ENCODE assay signal across 18 cellular contexts in the genomic region with DNA sequence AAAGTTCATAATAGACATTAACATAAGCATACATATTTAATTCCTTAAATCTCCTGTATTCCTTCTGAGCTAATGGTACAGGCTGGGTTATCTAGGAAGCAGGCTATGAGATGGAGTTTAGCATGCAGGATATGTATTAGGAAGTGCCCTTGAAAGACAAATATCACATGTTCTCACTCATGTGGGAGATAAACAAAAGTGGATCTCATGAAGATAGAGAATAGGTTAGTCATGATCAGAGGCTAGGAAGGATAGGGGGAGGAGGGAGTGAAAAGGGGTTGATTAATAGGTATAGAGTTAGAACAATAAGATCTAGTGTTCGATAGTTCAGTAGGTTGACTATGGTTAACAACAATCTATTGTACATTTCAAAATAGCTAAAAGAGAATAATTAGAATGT.
"Had no signal": no experiment of that assay in that cellular context is flagged by ENCODE, and none has a peak within 500 bp of the region (broad histone marks: within the 10 kb centered on the region; RNA-seq: fewer than 3 reads in every experiment).

No MANE protein-coding gene starts in this region.

- H3K9me3 ChIP-seq: SJSA1 had no signal

- H3K27me3 ChIP-seq: brain microvascular endothelial cell, SJSA1 had no signal

- H3K4me3 ChIP-seq: SJSA1 had no signal

- H3K4me1 ChIP-seq: SJSA1 had no signal

- H3K27me3 Mint-ChIP-seq: activated naive CD8-positive, alpha-beta T cell had no signal

- H3K27ac Mint-ChIP-seq: activated CD8-positive, alpha-beta T cell treated with anti-CD3 and anti-CD28 coated beads, Interleukin-2, amount 10 ng/mL, durations not matched to agents 7 days and 5 days; activated naive CD4-positive, alpha-beta T cell treated with anti-CD3 and anti-CD28 coated beads for 36 hours; activated naive CD8-positive, alpha-beta T cell; T-helper 1 cell treated with Interleukin-12 subunit alpha and Interleukin-12 subunit beta and Interleukin-4 antibody, amounts not matched to agents 30 μg/mL and 1 μg/mL, for 36 hours had no signal

- H3K4me3 Mint-ChIP-seq: activated CD8-positive, alpha-beta T cell treated with anti-CD3 and anti-CD28 coated beads, Interleukin-2, amount 10 ng/mL, durations not matched to agents 7 days and 5 days; activated naive CD4-positive, alpha-beta T cell treated with anti-CD3 and anti-CD28 coated beads for 36 hours; activated naive CD8-positive, alpha-beta T cell; activated T-cell treated with anti-CD3 and anti-CD28 coated beads, Interleukin-2, amount 50 U/mL, for 4 hours; T-helper 1 cell treated with Interleukin-12 subunit alpha and Interleukin-12 subunit beta and Interleukin-4 antibody, amounts not matched to agents 30 μg/mL and 1 μg/mL, for 36 hours had no signal

- H3K9me3 Mint-ChIP-seq: activated naive CD4-positive, alpha-beta T cell treated with anti-CD3 and anti-CD28 coated beads for 36 hours; activated T-cell treated with anti-CD3 and anti-CD28 coated beads, Interleukin-2, amount 50 U/mL, for 4 hours; T-helper 1 cell treated with Interleukin-12 subunit alpha and Interleukin-12 subunit beta and Interleukin-4 antibody, amounts not matched to agents 30 μg/mL and 1 μg/mL, for 36 hours had no signal

- ATAC-seq: activated CD4-positive, CD25-positive, alpha-beta regulatory T cell treated with anti-CD3 and anti-CD28 coated beads, Interleukin-2, amount 50 U/mL, for 24 hours; activated CD8-positive, alpha-beta T cell treated with anti-CD3 and anti-CD28 coated beads, Interleukin-2, amount 10 ng/mL, durations not matched to agents 7 days and 5 days; activated T-cell treated with anti-CD3 and anti-CD28 coated beads, Interleukin-2, amount 50 U/mL, for 4 hours had no signal

- H3K27ac ChIP-seq: brain microvascular endothelial cell, SJSA1 had no signal

- DNase-seq: activated CD4-positive, alpha-beta T cell treated with anti-CD3 and anti-CD28 coated beads for 4 hours; activated CD8-positive, alpha-beta T cell treated with anti-CD3 and anti-CD28 coated beads, Interleukin-2, amount 10 ng/mL, durations not matched to agents 7 days and 5 days; activated effector memory CD4-positive, alpha-beta T cell treated with anti-CD3 and anti-CD28 coated beads, Interleukin-2, amount 50 U/mL, for 16 hours; activated naive CD4-positive, alpha-beta T cell treated with anti-CD3 and anti-CD28 coated beads for 36 hours; activated T-cell treated with anti-CD3 and anti-CD28 coated beads, Interleukin-2, amount 50 U/mL, for 4 hours; brain microvascular endothelial cell; KG1; NCI-H1048; NCI-H146; NCI-H187 treated with DMSO at 0.1 percent for 48 hours; NCI-H2081 treated with DMSO at 0.1 percent for 48 hours; NCI-H446; NCI-H524; SHP77 had no signal

- H3K36me3 ChIP-seq: brain microvascular endothelial cell, SJSA1 had no signal
